16 cellular contexts compared by ENCODE assay signal in genomic region chr19:40982594-40983101, GRCh38. TPM values are rescaled to one million over a fixed set of nuclear protein-coding genes. Genes with fewer than 3 reads are reported as not detected.
A peak's percentile ranks its signal among the peaks of the same experiment; 100 is the strongest.
DNase-seq lines count a peak whose midpoint lies in the region; ATAC-seq and TF ChIP-seq lines count a peak whose summit lies in the region.
"Had no signal": no experiment of that assay in that cellular context is flagged by ENCODE, and none has a peak within 500 bp of the region (broad histone marks: within the 10 kb centered on the region; RNA-seq: fewer than 3 reads in every experiment).

No MANE protein-coding gene starts in this region.

- TF ChIP-seq CTCF in fibroblast of the aortic adventitia (IDR thresholded peaks at IDR 0.05; ENCODE audit: insufficient read depth, low read length), result no peak

- H3K4me3 ChIP-seq in fibroblast of the aortic adventitia (ENCODE audit: low read depth, low read length), result no peak overlapping the region
- H3K4me3 ChIP-seq: BLaER1 had no signal

- ATAC-seq in GM19455 (IDR thresholded peaks at IDR 0.05; ENCODE audit: unreplicated experiment) (no peak), HG03280 (IDR thresholded peaks at IDR 0.05; ENCODE audit: unreplicated experiment) (no peak)

- DNase-seq in ELR (ENCODE audit: low read depth), result peak; percentile 34
- peak; percentile 46 for DNase-seq in NCI-H226
- DNase-seq in fibroblast of the aortic adventitia (ENCODE audit: low read depth), result peak; percentile 41
- peak; percentile 47 for DNase-seq in myocyte (ENCODE audit: low read depth)
- DNase-seq in T-helper 9 cell, result no peak
- DNase-seq in CD1c-positive myeloid dendritic cell (ENCODE audit: extremely low spot score), result no peak
- DNase-seq: NCI-H1105 treated with DMSO at 0.1 percent for 48 hours; NCI-H524 treated with DMSO at 0.1 percent for 48 hours; SHP77; stimulated activated naive CD4-positive, alpha-beta T cell treated with Interleukin-2 at 50 U/mL for 16 hours had no signal

RNA-seq across cellular contexts. Expression of gene CYP2B6, which starts 8.4 kb away (rescaled TPM):
- not detected in 2 replicates for total RNA-seq in fibroblast of the aortic adventitia (ENCODE audit: low replicate concordance)
- total RNA-seq in myocyte, result not detected in 2 replicates
- polyA plus RNA-seq in myocyte (2012), result not detected
- total RNA-seq: activated naive CD4-positive, alpha-beta T cell treated with anti-CD3 and anti-CD28 coated beads, Interleukin-2, amount 50 U/mL, for 72 hours; HT1080 had no signal
- polyA plus RNA-seq: esophagus had no signal

Comparison
In these comparisons a context has a peak if more than half of its experiments do, and no peak if none do; other contexts are left out.
1. DNase-seq: peak in ELR (single experiment), NCI-H226 (single experiment), fibroblast of the aortic adventitia (single experiment) and myocyte (single experiment); none in T-helper 9 cell (single experiment) and CD1c-positive myeloid dendritic cell (single experiment).